In genomic region chr11:124170801-124171586, GRCh38 we compare ENCODE assay signal across 1 cellular context.
TF ChIP-seq lines count a peak whose summit lies in the region.

No MANE protein-coding gene starts in this region.

TF ChIP-seq in GM23338, 12 proteins besides CTCF, POLR2A, EP300 and RAD21 (continued from another document):
- TF ChIP-seq REST (IDR thresholded peaks at IDR 0.05; ENCODE audit: unreplicated experiment) (no peak), CREB1 (CRISPR knock-in tag; IDR thresholded peaks at IDR 0.05; ENCODE audit: low read depth) (no peak), ETS1 (IDR thresholded peaks at IDR 0.05) (no peak), JUNB (IDR thresholded peaks at IDR 0.05; ENCODE audit: unreplicated experiment) (no peak), STAT1 (IDR thresholded peaks at IDR 0.05; ENCODE audit: unreplicated experiment) (no peak), POLR2AphosphoS5 (IDR thresholded peaks at IDR 0.05; ENCODE audit: low read depth) (no peak), ZNF331 (CRISPR knock-in tag; IDR thresholded peaks at IDR 0.05; ENCODE audit: low read depth) (no peak), EZH2 (IDR thresholded peaks at IDR 0.05; ENCODE audit: low read depth, unreplicated experiment) (no peak)
